Comparison of ENCODE assay signal across 11 cellular contexts in genomic region chr11:76120513-76121081, GRCh38.
DNase-seq lines count a peak whose midpoint lies in the region; ATAC-seq and TF ChIP-seq lines count a peak whose summit lies in the region.
"Had no signal": no experiment of that assay in that cellular context is flagged by ENCODE, and none has a peak within 500 bp of the region (broad histone marks: within the 10 kb centered on the region; RNA-seq: fewer than 3 reads in every experiment).

No MANE protein-coding gene starts in this region.

- no peak for DNase-seq in Right ventricle myocardium inferior (ENCODE audit: missing footprints)
- no peak for DNase-seq in right atrium auricular region (ENCODE audit: low spot score)
- peak; percentile 37 for DNase-seq in fibroblast of pulmonary artery (ENCODE audit: low read depth)
- no peak for DNase-seq in NCI-H2171 (lab: John Stamatoyannopoulos, UW)
- DNase-seq in GM19238 (ENCODE audit: insufficient read length, low spot score), result no peak
- no peak for DNase-seq in epidermal melanocyte (ENCODE audit: insufficient read length, low spot score)
- DNase-seq in stimulated activated CD4-positive, alpha-beta T cell treated with anti-CD3 and anti-CD28 coated beads, Interleukin-15, amount 100 ng/mL, for 24 hours, result no peak
- DNase-seq: activated CD4-positive, alpha-beta memory T cell treated with anti-CD3 and anti-CD28 coated beads for 36 hours; activated naive CD4-positive, alpha-beta T cell treated with anti-CD3 and anti-CD28 coated beads, Interleukin-2, amount 50 U/mL, for 16 hours; NCI-H1105 treated with DMSO at 0.1 percent for 48 hours had no signal

- TF ChIP-seq CTCF in right atrium auricular region (IDR thresholded peaks at IDR 0.05), result no peak
- no peak for TF ChIP-seq CTCF in fibroblast of pulmonary artery (IDR thresholded peaks at IDR 0.05; ENCODE audit: low read length, missing control alignments)

- H3K9me3 ChIP-seq in right atrium auricular region (no peaks in the 10 kb centered on the region), mesodermal cell (ENCODE audit: control insufficient read depth, low read length) (no peaks in the 10 kb centered on the region)

- H3K27me3 ChIP-seq in right atrium auricular region, result no peaks in the 10 kb centered on the region

- intact Hi-C loops in Right ventricle myocardium inferior (cut with DNase I), result loop anchor here (2.0 kb wide), 1 partner anchor 36 kb away; no protein-coding TSS in a partner anchor

- H3K4me3 ChIP-seq in right atrium auricular region (no peak overlapping the region), fibroblast of pulmonary artery (replicated peaks; ENCODE audit: low read depth, low read length) (no peak overlapping the region), mesodermal cell (ENCODE audit: extremely low read depth, insufficient read depth, low read length, poor library complexity, severe bottlenecking) (no peak overlapping the region)

- ATAC-seq in Right ventricle myocardium inferior, result peak; percentile 47

- H3K36me3 ChIP-seq in right atrium auricular region (peaks cover 6% of the 10 kb centered on the region), mesodermal cell (ENCODE audit: control insufficient read depth, insufficient read depth, low read length) (peaks cover 5% of the 10 kb centered on the region)

- H3K27ac ChIP-seq in right atrium auricular region, result peak overlapping the region in 1 of 2 donors; percentile 51
- H3K27ac ChIP-seq in mesodermal cell (ENCODE audit: low read depth, low read length, severe bottlenecking), result peak overlapping the region; percentile 17

- H3K4me1 ChIP-seq in right atrium auricular region, result peaks cover 0 to 45% of the 10 kb centered on the region in 2 donors
- H3K4me1 ChIP-seq in mesodermal cell (ENCODE audit: control insufficient read depth, insufficient read depth, low read length, poor library complexity, severe bottlenecking), result peaks cover 27% of the 10 kb centered on the region

- WGBS in mesodermal cell (ENCODE audit: insufficient coverage in 2 of 2), 2 experiments, result 26 to 43% methylated on average over 5 of the region's 5 CpGs
